21 cellular contexts compared by ENCODE assay signal in the genomic region with DNA sequence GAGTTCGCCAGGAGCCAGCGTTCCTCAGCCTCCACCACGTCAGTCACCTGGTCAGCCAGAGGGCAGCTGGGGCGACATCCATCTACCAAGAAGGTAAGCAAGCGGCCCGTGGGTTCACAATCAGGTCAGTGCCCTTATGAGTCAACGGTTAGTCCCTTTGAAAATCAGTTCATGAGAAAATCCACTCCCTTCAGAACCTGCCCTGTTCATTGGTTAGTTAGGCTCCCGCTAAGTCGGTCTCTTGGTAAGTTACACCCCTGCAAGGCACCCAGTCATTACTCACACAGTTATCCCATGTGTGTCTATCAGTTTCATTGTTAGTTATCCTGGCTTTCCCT. TPM values are rescaled to one million over a fixed set of nuclear protein-coding genes. Genes with fewer than 3 reads are reported as not detected.
DNase-seq lines count a peak whose midpoint lies in the region; FAIRE-seq and TF ChIP-seq lines count a peak whose summit lies in the region.
"Had no signal": no experiment of that assay in that cellular context is flagged by ENCODE, and none has a peak within 500 bp of the region (broad histone marks: within the 10 kb centered on the region; RNA-seq: fewer than 3 reads in every experiment).

No MANE protein-coding gene starts in this region.

- CTCF ChIA-PET in H1 (lab: Charles Lee; ENCODE audit: partially characterized antibody): interaction anchor here (1.0 to 1.9 kb wide), 2 partner anchors 8 to 83 kb away, joined by 3 to 7 read pairs; no protein-coding TSS in a partner anchor

- TF ChIP-seq POLR2A in H1 (IDR thresholded peaks at IDR 0.05; ENCODE audit: control extremely low read depth in 1 of 2, low read depth in 2 of 2, low read length in 2 of 2): no peak
- TF ChIP-seq POLR2A in spleen (IDR thresholded peaks at IDR 0.05): no peak

- H3K18ac ChIP-seq in H1 (ENCODE audit: extremely low read depth, low read length): no peak overlapping the region

- no peak overlapping the region for H3K23ac ChIP-seq in H1 (ENCODE audit: insufficient read length)

- POLR2A ChIA-PET in H1 (lab: Charles Lee; ENCODE audit: partially characterized antibody): no interaction called here

- FAIRE-seq in H1 (lab: Jason Lieb, UNC): no peak

- no peaks in the 10 kb centered on the region for H3K4me1 ChIP-seq in H1 (replicated peaks in 1 of 4; ENCODE audit: control insufficient read depth in 3 of 4, insufficient read depth in 4 of 4, low read length in 3 of 4)
- H3K4me1 ChIP-seq in spleen: peaks cover 0 to 9% (median 2%) of the 10 kb centered on the region in 6 donors
- H3K4me1 ChIP-seq: BE2C had no signal

- H3K23me2 ChIP-seq in H1 (ENCODE audit: low read depth, low read length): no peaks in the 10 kb centered on the region

- H4K91ac ChIP-seq in H1 (replicated peaks; ENCODE audit: insufficient read length, low read length): no peak overlapping the region

- H3K9me3 ChIP-seq in H1 (ENCODE audit: insufficient read depth in 2 of 2, low read depth in 1 of 2, low read length in 1 of 2) (peaks cover 0 to 7% of the 10 kb centered on the region in 2 experiments; a peak in 1 of 4 replicates), spleen (peaks cover 0 to 6% (median 0%) of the 10 kb centered on the region in 8 donors)
- H3K9me3 ChIP-seq: BE2C had no signal

- no peak overlapping the region; the same call in 1 of the 2 replicates for H2AFZ ChIP-seq in H1 (ENCODE audit: low read length)

- H3K56ac ChIP-seq in H1 (replicated peaks; ENCODE audit: insufficient read length, low read depth, low read length): no peak overlapping the region

- H2AK5ac ChIP-seq in H1 (ENCODE audit: low read depth, low read length): no peak overlapping the region

- no peak overlapping the region for H4K8ac ChIP-seq in H1 (ENCODE audit: extremely low read depth, insufficient read depth, low read length)

- H2BK15ac ChIP-seq in H1 (ENCODE audit: low read length): no peak overlapping the region

- 89% methylated on average over 9 of the region's 9 CpGs; no CpG with 5 or more reads in 1 of the 2 experiments for WGBS in H1 (ENCODE audit: extremely low coverage in 1 of 2, insufficient coverage in 1 of 2, insufficient read length in 1 of 2, insufficient replicate concordance in 2 of 2, low coverage in 1 of 2, low lambda C conversion rate in 2 of 2, missing lambda C conversion rate in 1 of 2), 2 experiments
- WGBS in spleen, 5 donors: 84 to 91% (median 88%) methylated on average over 9 of the region's 9 CpGs

- H3K36me3 ChIP-seq in H1 (ENCODE audit: control insufficient read depth in 2 of 4, insufficient read depth in 4 of 4, low read length in 3 of 4) (no peaks in the 10 kb centered on the region), spleen (no peaks in the 10 kb centered on the region)
- H3K36me3 ChIP-seq: BE2C had no signal

- no peaks in the 10 kb centered on the region for H4K20me1 ChIP-seq in H1 (replicated peaks in 1 of 2; ENCODE audit: control insufficient read depth in 1 of 2, insufficient read depth in 2 of 2, low read length in 2 of 2)

- H3K27ac ChIP-seq in H1 (ENCODE audit: low read depth, low read length) (no peak overlapping the region), spleen (no peak overlapping the region)

- H3K27me3 ChIP-seq in H1 (replicated peaks in 1 of 4; ENCODE audit: control insufficient read depth in 3 of 4, extremely low read depth in 1 of 4, insufficient read depth in 3 of 4, low read length in 3 of 4) (no peaks in the 10 kb centered on the region), spleen (replicated peaks in 1 of 7) (peaks cover 0 to 36% (median 0%) of the 10 kb centered on the region in 7 donors)
- H3K27me3 ChIP-seq: BE2C had no signal

- no peak overlapping the region for H2BK120ac ChIP-seq in H1 (replicated peaks; ENCODE audit: low read depth, low read length)

- intact Hi-C loops in spleen (cut with DNase I; ENCODE audit: low total_unique reads): no loop called here

- no peak overlapping the region for H2BK12ac ChIP-seq in H1 (ENCODE audit: low read depth, low read length)

- no peaks in the 10 kb centered on the region for H3K79me2 ChIP-seq in H1 (ENCODE audit: control insufficient read depth in 1 of 2, insufficient read depth in 2 of 2, low read length in 2 of 2)

- H4K5ac ChIP-seq in H1 (ENCODE audit: insufficient read length, low read depth, low read length): no peak overlapping the region

- no peaks in the 10 kb centered on the region for H3K79me1 ChIP-seq in H1 (ENCODE audit: low read depth, low read length)

- peak; percentile 6 for DNase-seq in A172 (ENCODE audit: low spot score)
- DNase-seq in Daoy (ENCODE audit: low read depth): peak; percentile 35
- peak; percentile 28 for DNase-seq in HT1080 (ENCODE audit: low read depth)
- no peak for DNase-seq in H1 (ENCODE audit: low read depth in 1 of 2, low spot score in 2 of 2)
- no peak for DNase-seq in epidermal melanocyte (ENCODE audit: insufficient read length, low spot score)
- DNase-seq in spleen: no peak
- DNase-seq in activated naive CD4-positive, alpha-beta T cell treated with anti-CD3 and anti-CD28 coated beads, Interleukin-2, amount 50 U/mL, for 16 hours: no peak
- no peak for DNase-seq in GM10266 (ENCODE audit: extremely low spot score)
- DNase-seq: BE2C, DMS79, HFFc6, NCI-H1417, NCI-H187, NCI-H446 treated with DMSO at 0.1 percent for 48 hours, NCI-H526 treated with DMSO at 0.1 percent for 48 hours, OCI-M1, Right ventricle myocardium superior had no signal

- TF ChIP-seq CTCF in H1 (IDR thresholded peaks at IDR 0.05; ENCODE audit: control extremely low read depth in 1 of 3, insufficient read depth in 1 of 3, low read depth in 1 of 3, low read length in 3 of 3) (no peak), spleen (IDR thresholded peaks at IDR 0.05 in 8 of 11, conservative IDR thresholded peaks at IDR 0.05 in 3 of 11) (no peak), GM10266 (IDR thresholded peaks at IDR 0.05; ENCODE audit: control insufficient read depth, insufficient read depth, low read depth, missing control alignments) (no peak)

- no peak for TF ChIP-seq EP300 in H1 (IDR thresholded peaks at IDR 0.05; ENCODE audit: borderline replicate concordance in 1 of 2, low read depth in 2 of 2, low read length in 2 of 2)

- H3K4me3 ChIP-seq in H1 (ENCODE audit: extremely low read depth in 1 of 4, insufficient read depth in 2 of 4, low read depth in 3 of 4, low read length in 4 of 4) (no peak overlapping the region), spleen (no peak overlapping the region)

- no peak overlapping the region for H2BK20ac ChIP-seq in H1 (ENCODE audit: low read length)

- no peak overlapping the region for H3K14ac ChIP-seq in H1 (ENCODE audit: insufficient read length)

- no peak overlapping the region for H3K9ac ChIP-seq in H1 (replicated peaks in 1 of 4; ENCODE audit: extremely low read depth in 1 of 4, low read depth in 3 of 4, low read length in 3 of 4)

- TF ChIP-seq RAD21 in H1 (IDR thresholded peaks at IDR 0.05 in 1 of 2, conservative IDR thresholded peaks at IDR 0.05 in 1 of 2; ENCODE audit: low read depth in 2 of 2, low read length in 2 of 2): no peak

- no peak overlapping the region for H3K4me2 ChIP-seq in H1 (ENCODE audit: insufficient read depth in 1 of 2, low read depth in 2 of 2, low read length in 2 of 2)

- H3K4ac ChIP-seq in H1 (replicated peaks; ENCODE audit: insufficient read length, low read depth, low read length): no peak overlapping the region

- 0 out of 2 replicates have a peak overlapping the region, but pooled peaks have one; percentile 18 for H2BK5ac ChIP-seq in H1 (ENCODE audit: low read depth, low read length)

RNA-seq across cellular contexts. Expression of a gene that starts 0.5 kb away (rescaled TPM):
- total RNA-seq in A172 (2014; rRNA removed; shearing (Covaris generic)): not detected in 2 replicates
- 0.06 TPM in 1 of 2 replicates, not detected in the other for total RNA-seq in Daoy (2014; rRNA removed; shearing (Covaris generic))
- not detected in 2 replicates for total RNA-seq in HT1080 (2014; rRNA removed; shearing (Covaris generic))
- not detected in 2 replicates for polyA plus RNA-seq in HT1080 (2015; cell fraction: cytosol; rRNA removed)
- not detected in 2 replicates for polyA plus RNA-seq in HT1080 (2015; cell fraction: nucleus; rRNA removed)
- total RNA-seq in H1 (2021; fragmentation: NEBNext Ultra II Directional; extraction: Animal tissue kit (Norgen Biotek cat#: 25700)): not detected in 2 replicates
- polyA plus RNA-seq in H1 (2011; rRNA removed) (not detected in 2 replicates), spleen (under 1 TPM in 1 of 3 donors, not detected in 2; 0.26 TPM)
- polyA plus RNA-seq in H1 (2011; cell fraction: cytosol; rRNA removed): not detected
- not detected for polyA plus RNA-seq in H1 (2011; cell fraction: nucleus; rRNA removed)
- not detected in 4 replicates for polyA plus RNA-seq in H1 (2012, experiment 1 of 2)
- polyA plus RNA-seq in H1 (2012, experiment 2 of 2): not detected
- polyA plus RNA-seq in H1 (2013, experiment 1 of 2): not detected
- not detected for polyA plus RNA-seq in H1 (2013, experiment 2 of 2)
- not detected in 2 replicates for polyA minus RNA-seq in H1 (2011; rRNA and poly(A)+ RNA removed)
- polyA minus RNA-seq in H1 (2011; cell fraction: cytosol; rRNA and poly(A)+ RNA removed): not detected
- polyA minus RNA-seq in H1 (2011; cell fraction: nucleus; rRNA and poly(A)+ RNA removed): not detected
- total RNA-seq in spleen: under 1 TPM in 1 of 7 donors, not detected in 6; 0.88 TPM
- total RNA-seq: A673, H7, HFFc6, Right ventricle myocardium superior, SK-MEL-5 had no signal
- polyA plus RNA-seq: IgD-negative memory B cell had no signal

RNA-seq across cellular contexts. Expression of a gene that starts 26.5 kb away (rescaled TPM):
- total RNA-seq in A172 (2014; rRNA removed; shearing (Covaris generic)): 1.2 and 3.1 TPM in 2 replicates
- total RNA-seq in Daoy (2014; rRNA removed; shearing (Covaris generic)): 21.8 and 22.4 TPM in 2 replicates
- 52.3 and 53.7 TPM in 2 replicates for total RNA-seq in HT1080 (2014; rRNA removed; shearing (Covaris generic))
- 21.1 and 22.5 TPM in 2 replicates for polyA plus RNA-seq in HT1080 (2015; cell fraction: cytosol; rRNA removed)
- 37.6 and 40.9 TPM in 2 replicates for polyA plus RNA-seq in HT1080 (2015; cell fraction: nucleus; rRNA removed)
- total RNA-seq in H1 (2021; fragmentation: NEBNext Ultra II Directional; extraction: Animal tissue kit (Norgen Biotek cat#: 25700)): not detected in 2 replicates
- polyA plus RNA-seq in H1 (2011; rRNA removed) (0.06 and 0.11 TPM in 2 replicates), spleen (10 to 100 TPM in 2 of 3 donors, 1 to 10 TPM in 1; 9.6 to 19.2 (median 16.6) TPM)
- 0.09 TPM for polyA plus RNA-seq in H1 (2011; cell fraction: cytosol; rRNA removed)
- polyA plus RNA-seq in H1 (2011; cell fraction: nucleus; rRNA removed): 0.27 TPM
- polyA plus RNA-seq in H1 (2012, experiment 1 of 2): 0.19 to 0.32 TPM (median 0.27 TPM) in 3 of 4 replicates, not detected in the other
- not detected for polyA plus RNA-seq in H1 (2012, experiment 2 of 2)
- 0.10 TPM for polyA plus RNA-seq in H1 (2013, experiment 1 of 2)
- 0.15 TPM for polyA plus RNA-seq in H1 (2013, experiment 2 of 2)
- 0.22 TPM in 1 of 2 replicates, not detected in the other for polyA minus RNA-seq in H1 (2011; rRNA and poly(A)+ RNA removed)
- polyA minus RNA-seq in H1 (2011; cell fraction: cytosol; rRNA and poly(A)+ RNA removed): not detected
- polyA minus RNA-seq in H1 (2011; cell fraction: nucleus; rRNA and poly(A)+ RNA removed): not detected
- total RNA-seq in spleen: 10 to 100 TPM; 32.6 to 77.8 (median 65.4) TPM
- total RNA-seq: A673, HFFc6 had no signal

Comparison
In these comparisons a context has a peak if more than half of its experiments do, and no peak if none do; other contexts are left out.
1. DNase-seq: peak in A172 (single experiment), Daoy (single experiment) and HT1080 (single experiment); none in H1 (0 of 2), epidermal melanocyte (single experiment), spleen (single experiment), activated naive CD4-positive, alpha-beta T cell treated with anti-CD3 and anti-CD28 coated beads, Interleukin-2, amount 50 U/mL, for 16 hours (single experiment) and GM10266 (single experiment).